Comparison of ENCODE assay signal across 8 cellular contexts in the genomic region with DNA sequence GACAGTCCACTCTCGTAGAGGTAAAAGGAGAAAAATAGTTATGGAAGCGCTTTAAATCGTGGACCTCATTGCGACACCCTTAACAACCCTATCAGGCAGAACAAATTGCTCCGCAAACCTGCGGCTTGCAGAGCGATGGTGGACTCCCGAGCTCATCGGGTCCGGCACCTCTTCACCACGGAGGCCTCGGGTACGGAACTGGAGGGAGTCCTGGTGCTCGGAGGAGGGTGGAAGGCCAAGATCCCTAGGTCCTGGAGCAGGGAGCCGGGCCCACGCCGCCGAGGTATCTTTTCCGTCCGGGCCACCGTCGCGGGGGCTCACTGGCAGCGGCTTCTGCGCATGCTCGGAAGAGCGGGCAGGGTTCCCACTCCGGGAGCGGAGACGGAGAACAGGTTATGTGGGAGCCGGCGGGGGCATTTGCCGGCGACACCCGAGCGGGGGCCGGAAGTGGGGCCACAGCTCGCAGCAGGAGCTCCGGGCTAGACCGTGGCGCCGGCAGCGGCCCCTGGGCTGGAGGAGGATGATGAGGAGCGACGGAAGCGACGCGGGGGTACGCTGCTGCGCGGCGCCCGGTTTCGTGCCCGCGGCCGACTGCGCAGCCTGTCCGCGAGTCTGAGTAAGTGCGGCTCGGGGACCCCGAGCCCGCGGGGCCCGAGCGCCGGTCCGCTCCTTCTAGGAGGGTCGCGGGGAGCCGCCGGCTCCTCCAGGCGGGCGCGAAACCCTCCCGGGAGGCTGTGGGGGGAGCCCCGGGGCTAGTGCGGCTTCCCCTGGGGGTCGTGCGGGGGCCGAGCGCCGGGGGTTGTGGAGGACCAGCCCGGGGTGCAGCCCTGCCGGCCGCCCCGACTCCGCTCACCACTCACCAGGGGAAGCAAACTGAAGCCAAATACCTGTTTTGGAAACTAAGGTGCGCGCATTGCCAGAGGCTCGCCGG. TPM values are rescaled to one million over a fixed set of nuclear protein-coding genes. Genes with fewer than 3 reads are reported as not detected.
DNase-seq lines count a peak whose midpoint lies in the region; ATAC-seq and TF ChIP-seq lines count a peak whose summit lies in the region.

A gene (plus strand): TSS at position 349 of the 931 bp plus-strand sequence. CDS start 10,827 bp downstream, outside the sequence.

- H3K27ac ChIP-seq in dorsolateral prefrontal cortex (peak within 1 kb of the TSS; percentile 60 to 97 (median 90)), right lobe of liver (peak within 1 kb of the TSS; percentile 89 to 91 (median 89))

- H3K36me3 ChIP-seq in right lobe of liver, result peaks cover 0 to under 1% (median 0%) of the 10 kb centered on the region in 4 donors

- WGBS in right lobe of liver (ENCODE audit: insufficient coverage, low coverage, low lambda C conversion rate, missing lambda C conversion rate), result under 1% methylated on average over 32 of the region's 93 CpGs

- peaks cover 0 to 37% (median 11%) of the 10 kb centered on the region in 4 donors for H3K4me1 ChIP-seq in right lobe of liver

- H3K4me3 ChIP-seq in dorsolateral prefrontal cortex (peak within 1 kb of the TSS; percentile 50 to 100 (median 96)), right lobe of liver (peak within 1 kb of the TSS; percentile 86 to 98 (median 88))

- ATAC-seq in GM19372 (IDR thresholded peaks at IDR 0.05; ENCODE audit: low read depth, unreplicated experiment) (peak; percentile 66), HG03521 (IDR thresholded peaks at IDR 0.05; ENCODE audit: unreplicated experiment) (peak; percentile 67), right lobe of liver (peak; percentile 83 to 91 (median 86))

- no peaks in the 10 kb centered on the region for H3K9me3 ChIP-seq in right lobe of liver

- DNase-seq in CD1c-positive myeloid dendritic cell (ENCODE audit: extremely low spot score), result peak; percentile 96
- DNase-seq in NCI-H748 treated with DMSO at 0.1 percent for 48 hours (lab: John Stamatoyannopoulos, UW), result peak; percentile 87
- DNase-seq in activated CD4-positive, alpha-beta T cell treated with anti-CD3 and anti-CD28 coated beads, Interleukin-2, amount 50 U/mL, for 4 hours, result peak; percentile 81 to 86
- DNase-seq in dorsolateral prefrontal cortex, result peak; percentile 79 to 95 (median 84)
- peak; percentile 89 to 92 (median 90) for DNase-seq in right lobe of liver
- peak; percentile 91 for DNase-seq in stimulated activated CD4-positive, alpha-beta T cell treated with anti-CD3 and anti-CD28 coated beads, Interleukin-4, amount 100 ng/mL, for 24 hours

- H3K27me3 ChIP-seq in dorsolateral prefrontal cortex (no peaks in the 10 kb centered on the region), right lobe of liver (no peaks in the 10 kb centered on the region)

- TF ChIP-seq POLR2A in right lobe of liver (IDR thresholded peaks at IDR 0.05), result peak; percentile 80

- peak in 33 of 56 donors; percentile 2 to 60 (median 31) for TF ChIP-seq CTCF in dorsolateral prefrontal cortex (IDR thresholded peaks at IDR 0.05 in 54 of 56, conservative IDR thresholded peaks at IDR 0.05 in 2 of 56; ENCODE audit: low read depth in 1 of 56, partially characterized antibody in 56 of 56)
- no peak for TF ChIP-seq CTCF in right lobe of liver (IDR thresholded peaks at IDR 0.05)

- intact Hi-C loops in dorsolateral prefrontal cortex (cut with DNase I) (loop anchor here in 1 of 2 donors (10.0 kb wide), 1 partner anchor 1566 kb away; a partner anchor contains a TSS), right lobe of liver (cut with DNase I) (no loop called here)

RNA-seq across cellular contexts. Expression of the gene that starts here (rescaled TPM):
- total RNA-seq in dorsolateral prefrontal cortex, result 10 to 100 TPM in 102 of 120 experiments, 1 to 10 TPM in 18; 7.4 to 17.4 (median 12.0) TPM
- total RNA-seq in right lobe of liver, result 1 to 10 TPM; 3.9 to 7.4 (median 4.8) TPM

Comparison
In these comparisons a context has a peak if more than half of its experiments do, and no peak if none do; other contexts are left out.
1. Peak in every context shown above with its lines: DNase-seq, ATAC-seq, H3K4me3 ChIP-seq and H3K27ac ChIP-seq.
2. CTCF ChIP-seq: peak in dorsolateral prefrontal cortex (33 of 56); none in right lobe of liver (0 of 4).